In the genomic region with DNA sequence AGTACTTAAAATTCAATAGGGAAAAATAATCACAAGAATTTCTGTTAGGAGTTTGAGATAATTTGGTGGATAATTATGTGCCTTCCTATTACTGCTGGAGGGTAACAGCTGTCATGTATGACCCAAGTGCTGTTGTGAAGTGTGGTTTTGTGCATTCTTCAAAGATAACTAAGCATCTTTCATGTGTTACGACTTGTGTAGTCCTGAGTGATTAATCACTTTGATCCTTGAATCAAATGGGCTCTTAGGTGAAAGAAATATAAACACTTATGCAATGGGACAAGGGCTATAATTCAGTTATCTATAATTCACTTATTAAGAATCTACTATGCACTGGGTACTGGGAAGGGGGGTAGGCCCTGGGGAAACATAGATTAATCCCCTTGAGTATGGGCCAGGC, we compare ENCODE assay signal across 17 cellular contexts.
DNase-seq lines count a peak whose midpoint lies in the region; ATAC-seq and TF ChIP-seq lines count a peak whose summit lies in the region.
"Had no signal": no experiment of that assay in that cellular context is flagged by ENCODE, and none has a peak within 500 bp of the region (broad histone marks: within the 10 kb centered on the region; RNA-seq: fewer than 3 reads in every experiment).

No MANE protein-coding gene starts in this region.

- no TSS peak for BruUV-seq in HCT116 (replicated peaks; lab: Mats Ljungman, UMichigan)

- TF ChIP-seq CTCF in HCT116 (IDR thresholded peaks at IDR 0.05 in 2 of 3, conservative IDR thresholded peaks at IDR 0.05 in 1 of 3; ENCODE audit: borderline replicate concordance in 1 of 3, insufficient read depth in 1 of 3, low read depth in 2 of 3, low read length in 2 of 3) (no peak), fibroblast of villous mesenchyme (IDR thresholded peaks at IDR 0.05; ENCODE audit: insufficient read depth, low read depth, low read length) (no peak), BE2C (IDR thresholded peaks at IDR 0.05; ENCODE audit: low read depth, low read length) (no peak)

- in situ Hi-C loops in ACHN (cut with HindIII; ENCODE audit: low pct_ligation_motif_present, low pct_unique_long_range_greater_than_20kb, low sequenced_read_pairs) = no loop called here

- POLR2A ChIA-PET in HCT116 (lab: Charles Lee) = no interaction called here

- H3K4me3 Mint-ChIP-seq in natural killer cell treated with Interleukin-12 subunit alpha and Interleukin-12 subunit beta and Interleukin-15 and Interleukin-18, amount 100 ng/mL, for 72 hours = no peak overlapping the region
- H3K4me3 Mint-ChIP-seq: activated CD8-positive, alpha-beta T cell treated with anti-CD3 and anti-CD28 coated beads, Interleukin-2, amount 10 ng/mL, durations not matched to agents 7 days and 5 days; stimulated activated naive CD8-positive, alpha-beta T cell treated with anti-CD3 and anti-CD28 coated beads, Interleukin-15, Interleukin-2, amounts not matched to agents 100 ng/mL and 50 ng/mL, for 24 hours had no signal

- ATAC-seq in HCT116 = peak; percentile 65
- no peak for ATAC-seq in natural killer cell treated with Interleukin-12 subunit alpha and Interleukin-12 subunit beta and Interleukin-15 and Interleukin-18, amount 100 ng/mL, for 72 hours
- ATAC-seq: activated CD8-positive, alpha-beta T cell treated with anti-CD3 and anti-CD28 coated beads, Interleukin-2, amount 10 ng/mL, durations not matched to agents 7 days and 5 days; gastrocnemius medialis had no signal

- no peak overlapping the region for H3K27ac ChIP-seq in HCT116 (ENCODE audit: low read depth, low read length)
- H3K27ac ChIP-seq: gastrocnemius medialis, neutrophil, vagina, VCaP had no signal

- peak overlapping the region; percentile 22 for H3K4me2 ChIP-seq in HCT116 (ENCODE audit: low read length)

- H3K27me3 ChIP-seq in HCT116 (ENCODE audit: insufficient read depth, low read length) (no peaks in the 10 kb centered on the region), BE2C (no peaks in the 10 kb centered on the region)
- H3K27me3 ChIP-seq: gastrocnemius medialis, neutrophil, vagina had no signal

- H3K36me3 ChIP-seq in HCT116 (ENCODE audit: control insufficient read depth in 1 of 2, insufficient read depth in 2 of 2, low read length in 2 of 2) (no peaks in the 10 kb centered on the region), BE2C (no peaks in the 10 kb centered on the region)
- H3K36me3 ChIP-seq: gastrocnemius medialis, neutrophil, vagina had no signal

- DNase-seq in ACHN = peak; percentile 25
- DNase-seq in HCT116 (ENCODE audit: low read depth, low spot score) = peak; percentile 47
- peak; percentile 79 for DNase-seq in SW480 (ENCODE audit: low spot score)
- DNase-seq in fibroblast of villous mesenchyme (ENCODE audit: low read depth) = peak; percentile 47
- no peak for DNase-seq in NOMO-1 (lab: John Stamatoyannopoulos, UW; ENCODE audit: unreplicated experiment in 2 of 2)
- DNase-seq in natural killer cell treated with Interleukin-12 subunit alpha and Interleukin-12 subunit beta and Interleukin-15 and Interleukin-18, amount 100 ng/mL, for 72 hours (ENCODE audit: low spot score) = no peak
- DNase-seq in medulla oblongata (ENCODE audit: extremely low spot score) = no peak
- DNase-seq in BE2C = no peak
- DNase-seq: activated CD8-positive, alpha-beta T cell treated with anti-CD3 and anti-CD28 coated beads, Interleukin-2, amount 10 ng/mL, durations not matched to agents 7 days and 5 days; amygdala; dermis blood vessel endothelial cell; gastrocnemius medialis had no signal

- H3K36me3 Mint-ChIP-seq in natural killer cell treated with Interleukin-12 subunit alpha and Interleukin-12 subunit beta and Interleukin-15 and Interleukin-18, amount 100 ng/mL, for 72 hours = peaks cover 4% of the 10 kb centered on the region

- H3K79me2 ChIP-seq in HCT116 (ENCODE audit: insufficient read depth, low read length) = no peaks in the 10 kb centered on the region

- no peak for TF ChIP-seq RAD21 in HCT116 (IDR thresholded peaks at IDR 0.05; ENCODE audit: low read depth)

- intact Hi-C loops in HCT116 (cut with micrococcal nuclease) = no loop called here

- no peaks in the 10 kb centered on the region for H4K20me1 ChIP-seq in HCT116 (ENCODE audit: insufficient read depth)

- H3K27ac Mint-ChIP-seq in natural killer cell treated with Interleukin-12 subunit alpha and Interleukin-12 subunit beta and Interleukin-15 and Interleukin-18, amount 100 ng/mL, for 72 hours = no peak overlapping the region
- H3K27ac Mint-ChIP-seq: activated CD8-positive, alpha-beta T cell treated with anti-CD3 and anti-CD28 coated beads, Interleukin-2, amount 10 ng/mL, durations not matched to agents 7 days and 5 days; activated T-helper 2 cell treated with anti-CD3 and anti-CD28 coated beads, Interferon-gamma antibody, Interleukin-2, Interleukin-4, amounts not matched to agents 10 μg/mL and 5 μg/mL and 100 μg/mL, durations not matched to agents 14 hours and 24 hours and 36 hours; stimulated activated naive CD8-positive, alpha-beta T cell treated with anti-CD3 and anti-CD28 coated beads, Interleukin-15, Interleukin-2, amounts not matched to agents 100 ng/mL and 50 ng/mL, for 24 hours had no signal

- no peaks in the 10 kb centered on the region for H3K4me1 Mint-ChIP-seq in natural killer cell treated with Interleukin-12 subunit alpha and Interleukin-12 subunit beta and Interleukin-15 and Interleukin-18, amount 100 ng/mL, for 72 hours (ENCODE audit: low read depth in 2 of 2)

- RAD21 ChIA-PET in HCT116 (lab: Charles Lee; ENCODE audit: low non-redundant PET in 1 of 2, low total read pairs in 2 of 2, uncharacterized antibody in 2 of 2, unreplicated experiment in 2 of 2) = no interaction called here

- CTCF ChIA-PET in HCT116 (lab: Charles Lee) = no interaction called here

- no peak overlapping the region for H3K9ac ChIP-seq in HCT116 (ENCODE audit: low read length)

- H3K4me1 ChIP-seq in HCT116 (ENCODE audit: control insufficient read depth in 1 of 2, insufficient read depth in 2 of 2, low read length in 2 of 2) = peaks cover 5 to 34% of the 10 kb centered on the region in 2 experiments; a peak in 2 of 4 replicates
- H3K4me1 ChIP-seq in BE2C = no peaks in the 10 kb centered on the region
- H3K4me1 ChIP-seq: gastrocnemius medialis, vagina had no signal

- no peaks in the 10 kb centered on the region for H3K9me3 Mint-ChIP-seq in natural killer cell treated with Interleukin-12 subunit alpha and Interleukin-12 subunit beta and Interleukin-15 and Interleukin-18, amount 100 ng/mL, for 72 hours
- H3K9me3 Mint-ChIP-seq: activated T-helper 2 cell treated with anti-CD3 and anti-CD28 coated beads, Interferon-gamma antibody, Interleukin-2, Interleukin-4, amounts not matched to agents 10 μg/mL and 5 μg/mL and 100 μg/mL, durations not matched to agents 14 hours and 24 hours and 36 hours; stimulated activated naive CD8-positive, alpha-beta T cell treated with anti-CD3 and anti-CD28 coated beads, Interleukin-15, Interleukin-2, amounts not matched to agents 100 ng/mL and 50 ng/mL, for 24 hours had no signal

- no peak overlapping the region for H2AFZ ChIP-seq in HCT116 (ENCODE audit: low read depth, low read length, poor library complexity, severe bottlenecking)

- H3K4me3 ChIP-seq in HCT116 (replicated peaks in 1 of 2; ENCODE audit: low read depth in 1 of 2, low read length in 2 of 2) (no peak overlapping the region), fibroblast of villous mesenchyme (ENCODE audit: low read depth, low read length) (no peak overlapping the region), BE2C (ENCODE audit: low read depth, low read length) (no peak overlapping the region)
- H3K4me3 ChIP-seq: gastrocnemius medialis, vagina had no signal

- no peaks in the 10 kb centered on the region for H3K9me2 ChIP-seq in HCT116 (ENCODE audit: insufficient read depth)

- peaks cover 29 to 53% of the 10 kb centered on the region in 2 donors for H3K27me3 Mint-ChIP-seq in natural killer cell treated with Interleukin-12 subunit alpha and Interleukin-12 subunit beta and Interleukin-15 and Interleukin-18, amount 100 ng/mL, for 72 hours

- no peak for TF ChIP-seq POLR2A in HCT116 (IDR thresholded peaks at IDR 0.05; ENCODE audit: borderline replicate concordance, extremely low read depth, insufficient read depth, insufficient read length)

- no peaks in the 10 kb centered on the region for H3K9me3 ChIP-seq in HCT116 (ENCODE audit: control insufficient read depth in 1 of 2, insufficient read depth in 1 of 2, low read depth in 1 of 2, low read length in 2 of 2)
- no peaks in the 10 kb centered on the region for H3K9me3 ChIP-seq in BE2C
- H3K9me3 ChIP-seq: gastrocnemius medialis, neutrophil, vagina had no signal

TF ChIP-seq in HCT116, 20 proteins besides CTCF, POLR2A, EP300 and RAD21 (continues in another document):
- TF ChIP-seq EZH2 (IDR thresholded peaks at IDR 0.05) (no peak), JUND (IDR thresholded peaks at IDR 0.05) (peak; percentile 63), ATF3 (IDR thresholded peaks at IDR 0.05) (no peak), CEBPB (IDR thresholded peaks at IDR 0.05; ENCODE audit: low read depth) (peak; percentile 77), EZH2phosphoT487 (IDR thresholded peaks at IDR 0.05; ENCODE audit: borderline replicate concordance) (no peak), SRF (IDR thresholded peaks at IDR 0.05; ENCODE audit: low read depth) (no peak), SP1 (IDR thresholded peaks at IDR 0.05; ENCODE audit: low read depth) (peak; percentile 58), TCF7L2 (IDR thresholded peaks at IDR 0.05; ENCODE audit: borderline replicate concordance, extremely low read depth, insufficient read depth, insufficient read length) (peak; percentile 66), CBX3 (IDR thresholded peaks at IDR 0.05; ENCODE audit: low read depth) (peak; percentile 74), SIN3A (IDR thresholded peaks at IDR 0.05; ENCODE audit: low read depth) (no peak), ZFX (IDR thresholded peaks at IDR 0.05) (no peak), FOSL1 (IDR thresholded peaks at IDR 0.05; ENCODE audit: low read depth) (peak; percentile 67), EGR1 (IDR thresholded peaks at IDR 0.05; ENCODE audit: low read depth) (no peak)

Comparison
In these comparisons a context has a peak if more than half of its experiments do, and no peak if none do; other contexts are left out.
1. DNase-seq: peak in ACHN (single experiment), HCT116 (single experiment), SW480 (single experiment) and fibroblast of villous mesenchyme (single experiment); none in NOMO-1 (0 of 2), natural killer cell treated with Interleukin-12 subunit alpha and Interleukin-12 subunit beta and Interleukin-15 and Interleukin-18, amount 100 ng/mL, for 72 hours (single experiment), medulla oblongata (single experiment) and BE2C (single experiment).